In genomic region chr20:48714764-48715163, GRCh38 we compare ENCODE assay signal across 24 cellular contexts.
DNase-seq lines count a peak whose midpoint lies in the region; ATAC-seq and TF ChIP-seq lines count a peak whose summit lies in the region.
"Had no signal": no experiment of that assay in that cellular context is flagged by ENCODE, and none has a peak within 500 bp of the region (broad histone marks: within the 10 kb centered on the region; RNA-seq: fewer than 3 reads in every experiment).

No MANE protein-coding gene starts in this region.

- H3K4me1 Mint-ChIP-seq in CD14-positive monocyte (peaks cover 94% of the 10 kb centered on the region), memory B cell (peaks cover 73% of the 10 kb centered on the region), neural progenitor cell (peaks cover 11% of the 10 kb centered on the region)
- peaks cover 66 to 89% (median 80%) of the 10 kb centered on the region in 4 donors for H3K4me1 Mint-ChIP-seq in CD4-positive, alpha-beta memory T cell
- H3K4me1 Mint-ChIP-seq in activated naive CD8-positive, alpha-beta T cell (ENCODE audit: low read depth), result peaks cover 71% of the 10 kb centered on the region

- H4K20me1 ChIP-seq in neural progenitor cell (ENCODE audit: low read depth), result no peaks in the 10 kb centered on the region

- peaks cover 77% of the 10 kb centered on the region for H3K4me1 ChIP-seq in CD4-positive, alpha-beta memory T cell (ENCODE audit: insufficient read depth, low read length)
- no peaks in the 10 kb centered on the region for H3K4me1 ChIP-seq in neural progenitor cell
- H3K4me1 ChIP-seq: psoas muscle, sigmoid colon, uterus had no signal

- H2AFZ ChIP-seq in neural progenitor cell (replicated peaks), result no peak overlapping the region

- intact Hi-C loops in CD14-positive monocyte (cut with micrococcal nuclease), result loop anchor here in 1 of 2 donors (5.0 kb wide), 2 partner anchors 58 to 193 kb away; no protein-coding TSS in a partner anchor
- intact Hi-C loops in CD4-positive, alpha-beta memory T cell (cut with micrococcal nuclease), result loop anchor here (5.0 kb wide), 1 partner anchor 48 kb away; no protein-coding TSS in a partner anchor

- CTCF ChIA-PET in CD4-positive, alpha-beta memory T cell (lab: Charles Lee; ENCODE audit: partially characterized antibody), result interaction anchor here (1.3 to 1.5 kb wide), 2 partner anchors 10 to 162 kb away, joined by 5 to 8 read pairs; no protein-coding TSS in a partner anchor

- H3F3A ChIP-seq in neural progenitor cell (ENCODE audit: low read depth), result no peaks in the 10 kb centered on the region

- TF ChIP-seq CTCF in CD14-positive monocyte (IDR thresholded peaks at IDR 0.05) (no peak), neural progenitor cell (IDR thresholded peaks at IDR 0.05) (no peak)

- POLR2A ChIA-PET in CD4-positive, alpha-beta memory T cell (lab: Charles Lee; ENCODE audit: partially characterized antibody), result interaction anchor here (0.7 to 3.8 kb wide), 4 partner anchors 14 to 112 kb away, joined by 3 to 23 read pairs (median 4); no protein-coding TSS in a partner anchor

- H3K4me3 Mint-ChIP-seq in CD14-positive monocyte (no peak overlapping the region), memory B cell (no peak overlapping the region), neural progenitor cell (no peak overlapping the region)
- peak overlapping the region in 4 of 8 donors; percentile 20 to 87 (median 32) for H3K4me3 Mint-ChIP-seq in CD4-positive, alpha-beta memory T cell
- H3K4me3 Mint-ChIP-seq in activated naive CD8-positive, alpha-beta T cell, result no peak overlapping the region
- H3K4me3 Mint-ChIP-seq: activated naive CD4-positive, alpha-beta T cell treated with anti-CD3 and anti-CD28 coated beads, Interleukin-2, amount 10 ng/mL, durations not matched to agents 7 days and 5 days; dendritic cell treated with granulocyte-macrophage colony-stimulating factor and Interleukin-4, amounts not matched to agents 40 ng/mL and 50 ng/mL, for 4 days had no signal

- DNase-seq in CD14-positive monocyte (ENCODE audit: low spot score) (no peak), memory B cell (ENCODE audit: low spot score in 2 of 2) (no peak), neural progenitor cell (ENCODE audit: low spot score) (no peak), SHP77 treated with DMSO at 0.1 percent for 48 hours (lab: John Stamatoyannopoulos, UW) (no peak)
- no peak for DNase-seq in CD4-positive, alpha-beta memory T cell
- DNase-seq: activated naive CD4-positive, alpha-beta T cell treated with anti-CD3 and anti-CD28 coated beads, Interleukin-2, amount 10 ng/mL, durations not matched to agents 7 days and 5 days; activated T-cell treated with anti-CD3 and anti-CD28 coated beads, Interleukin-2, amount 50 U/mL, for 48 hours; esophagus squamous epithelium; foreskin melanocyte; left colon; mesenchymal stem cell; NCI-H1436; NCI-H2081 treated with DMSO at 0.1 percent for 48 hours; occipital lobe; psoas muscle; sigmoid colon; stimulated activated CD4-positive, alpha-beta T cell treated with anti-CD3 and anti-CD28 coated beads, Interleukin-4, amount 100 ng/mL, for 4 hours; stimulated activated naive CD4-positive, alpha-beta T cell; T1000; uterus had no signal

- H3K27ac Mint-ChIP-seq in CD14-positive monocyte (peak overlapping the region in 4 of 7 donors; percentile 18 to 64 (median 38)), memory B cell (peak overlapping the region; percentile 72), neural progenitor cell (no peak overlapping the region)
- H3K27ac Mint-ChIP-seq in CD4-positive, alpha-beta memory T cell, result peak overlapping the region in 5 of 7 donors; percentile 17 to 90 (median 43)
- H3K27ac Mint-ChIP-seq in activated naive CD8-positive, alpha-beta T cell, result peak overlapping the region; percentile 16

- H3K4me2 ChIP-seq in neural progenitor cell, result no peak overlapping the region

- H3K27me3 ChIP-seq in CD4-positive, alpha-beta memory T cell (ENCODE audit: insufficient read depth, low read length), result no peaks in the 10 kb centered on the region
- H3K27me3 ChIP-seq in neural progenitor cell, result no peaks in the 10 kb centered on the region
- H3K27me3 ChIP-seq: esophagus squamous epithelium, sigmoid colon, uterus had no signal

- no peaks in the 10 kb centered on the region for H3K36me3 ChIP-seq in CD4-positive, alpha-beta memory T cell (ENCODE audit: insufficient read depth, low read length)
- H3K36me3 ChIP-seq in neural progenitor cell, result no peaks in the 10 kb centered on the region
- H3K36me3 ChIP-seq: esophagus squamous epithelium, sigmoid colon, uterus had no signal

- no peaks in the 10 kb centered on the region for H3K79me2 ChIP-seq in neural progenitor cell (ENCODE audit: low read depth)

- H3K9ac ChIP-seq in neural progenitor cell, result no peak overlapping the region

- H3K36me3 Mint-ChIP-seq in CD14-positive monocyte (peaks cover 46 to 57% of the 10 kb centered on the region in 2 donors), memory B cell (peaks cover 9% of the 10 kb centered on the region), neural progenitor cell (peaks cover 9% of the 10 kb centered on the region)
- H3K36me3 Mint-ChIP-seq in CD4-positive, alpha-beta memory T cell, result peaks cover 12 to 30% of the 10 kb centered on the region in 2 donors
- peaks cover 10% of the 10 kb centered on the region for H3K36me3 Mint-ChIP-seq in activated naive CD8-positive, alpha-beta T cell

- no peak overlapping the region for H3K4me3 ChIP-seq in CD4-positive, alpha-beta memory T cell (ENCODE audit: low read length in 2 of 2)
- no peak overlapping the region for H3K4me3 ChIP-seq in neural progenitor cell
- H3K4me3 ChIP-seq: esophagus squamous epithelium, psoas muscle, sigmoid colon, uterus had no signal

- H3K9me3 ChIP-seq in CD4-positive, alpha-beta memory T cell (ENCODE audit: control insufficient read depth in 1 of 2, low read length in 2 of 2), result no peaks in the 10 kb centered on the region
- H3K9me3 ChIP-seq in neural progenitor cell (ENCODE audit: low read depth), result no peaks in the 10 kb centered on the region
- H3K9me3 ChIP-seq: esophagus squamous epithelium, psoas muscle, uterus had no signal

- no peak for ATAC-seq in memory B cell (ENCODE audit: low read depth)
- ATAC-seq in GM21786 (IDR thresholded peaks at IDR 0.05; ENCODE audit: unreplicated experiment), result no peak
- ATAC-seq: left colon, psoas muscle had no signal

- H3K27me3 Mint-ChIP-seq in CD14-positive monocyte (ENCODE audit: low read depth in 3 of 3), result peaks cover 0 to 2% (median 2%) of the 10 kb centered on the region in 3 donors
- no peaks in the 10 kb centered on the region for H3K27me3 Mint-ChIP-seq in CD4-positive, alpha-beta memory T cell
- no peaks in the 10 kb centered on the region for H3K27me3 Mint-ChIP-seq in activated naive CD8-positive, alpha-beta T cell
- no peaks in the 10 kb centered on the region for H3K27me3 Mint-ChIP-seq in memory B cell
- H3K27me3 Mint-ChIP-seq in neural progenitor cell (ENCODE audit: insufficient read depth, low read depth), result no peaks in the 10 kb centered on the region
- H3K27me3 Mint-ChIP-seq: dendritic cell treated with granulocyte-macrophage colony-stimulating factor and Interleukin-4, amounts not matched to agents 40 ng/mL and 50 ng/mL, for 4 days had no signal

- H3K9me3 Mint-ChIP-seq in CD14-positive monocyte, result peaks cover 0 to 2% (median 0%) of the 10 kb centered on the region in 7 donors
- peaks cover 0 to 8% (median 0%) of the 10 kb centered on the region in 8 donors for H3K9me3 Mint-ChIP-seq in CD4-positive, alpha-beta memory T cell
- no peaks in the 10 kb centered on the region for H3K9me3 Mint-ChIP-seq in activated naive CD8-positive, alpha-beta T cell (ENCODE audit: low read depth)
- H3K9me3 Mint-ChIP-seq in memory B cell, result no peaks in the 10 kb centered on the region
- no peaks in the 10 kb centered on the region for H3K9me3 Mint-ChIP-seq in neural progenitor cell
- H3K9me3 Mint-ChIP-seq: activated naive CD4-positive, alpha-beta T cell treated with anti-CD3 and anti-CD28 coated beads, Interleukin-2, amount 10 ng/mL, durations not matched to agents 7 days and 5 days; dendritic cell treated with granulocyte-macrophage colony-stimulating factor and Interleukin-4, amounts not matched to agents 40 ng/mL and 50 ng/mL, for 4 days had no signal

- no peak overlapping the region for H3K27ac ChIP-seq in CD4-positive, alpha-beta memory T cell (ENCODE audit: low read depth, low read length)
- no peak overlapping the region for H3K27ac ChIP-seq in neural progenitor cell
- H3K27ac ChIP-seq: esophagus squamous epithelium, psoas muscle, RWPE1, sigmoid colon, uterus had no signal
